In genomic region chr21:36077758-36078157, GRCh38 we compare ENCODE assay signal across 14 cellular contexts. TPM values are rescaled to one million over a fixed set of nuclear protein-coding genes. Genes with fewer than 3 reads are reported as not detected.
"Had no signal": no experiment of that assay in that cellular context is flagged by ENCODE, and none has a peak within 500 bp of the region (broad histone marks: within the 10 kb centered on the region; RNA-seq: fewer than 3 reads in every experiment).

No MANE protein-coding gene starts in this region.

- DNase-seq: activated CD4-positive, alpha-beta T cell treated with anti-CD3 and anti-CD28 coated beads for 4 hours; activated naive CD4-positive, alpha-beta T cell treated with Interleukin-2 at 50 U/mL for 16 hours; activated T-cell treated with anti-CD3 and anti-CD28 coated beads for 4 hours; hypothalamus; left ventricle myocardium superior; mesenchymal stem cell; natural killer cell; stimulated activated CD4-positive, alpha-beta T cell treated with anti-CD3 and anti-CD28 coated beads, Interleukin-2, amount 100 ng/mL, for 48 hours; stimulated activated naive B cell treated with anti-CD40 and anti-IgM and Interleukin-4, amounts not matched to agents 10 μg/mL and 1 μg/mL and 100 μg/mL, for 72 hours; tibial artery had no signal

- H3K27ac Mint-ChIP-seq: progenitor cell of endocrine pancreas had no signal

- ATAC-seq: esophagus mucosa, left ventricle myocardium superior, natural killer cell had no signal

- H3K27ac ChIP-seq: right atrium auricular region, tibial artery, vagina had no signal

- H3K27me3 ChIP-seq: right atrium auricular region, tibial artery, vagina had no signal

- H3K9me3 Mint-ChIP-seq: stimulated activated naive B cell treated with anti-CD40 and anti-IgM and Interleukin-4, amounts not matched to agents 10 μg/mL and 1 μg/mL and 100 μg/mL, for 72 hours had no signal

- H3K4me3 ChIP-seq: right atrium auricular region, tibial artery, vagina had no signal

- H3K27me3 Mint-ChIP-seq: progenitor cell of endocrine pancreas; stimulated activated naive B cell treated with anti-CD40 and anti-IgM and Interleukin-4, amounts not matched to agents 10 μg/mL and 1 μg/mL and 100 μg/mL, for 72 hours had no signal

- H3K9me3 ChIP-seq: right atrium auricular region, tibial artery, vagina had no signal

- H3K36me3 ChIP-seq: right atrium auricular region had no signal

- H3K36me3 Mint-ChIP-seq: natural killer cell had no signal

RNA-seq across cellular contexts. Expression of gene CBR3, which starts 57.1 kb away (rescaled TPM):
- total RNA-seq: progenitor cell of endocrine pancreas had no signal
